ENCODE assay signal across 9 cellular contexts in the genomic region with DNA sequence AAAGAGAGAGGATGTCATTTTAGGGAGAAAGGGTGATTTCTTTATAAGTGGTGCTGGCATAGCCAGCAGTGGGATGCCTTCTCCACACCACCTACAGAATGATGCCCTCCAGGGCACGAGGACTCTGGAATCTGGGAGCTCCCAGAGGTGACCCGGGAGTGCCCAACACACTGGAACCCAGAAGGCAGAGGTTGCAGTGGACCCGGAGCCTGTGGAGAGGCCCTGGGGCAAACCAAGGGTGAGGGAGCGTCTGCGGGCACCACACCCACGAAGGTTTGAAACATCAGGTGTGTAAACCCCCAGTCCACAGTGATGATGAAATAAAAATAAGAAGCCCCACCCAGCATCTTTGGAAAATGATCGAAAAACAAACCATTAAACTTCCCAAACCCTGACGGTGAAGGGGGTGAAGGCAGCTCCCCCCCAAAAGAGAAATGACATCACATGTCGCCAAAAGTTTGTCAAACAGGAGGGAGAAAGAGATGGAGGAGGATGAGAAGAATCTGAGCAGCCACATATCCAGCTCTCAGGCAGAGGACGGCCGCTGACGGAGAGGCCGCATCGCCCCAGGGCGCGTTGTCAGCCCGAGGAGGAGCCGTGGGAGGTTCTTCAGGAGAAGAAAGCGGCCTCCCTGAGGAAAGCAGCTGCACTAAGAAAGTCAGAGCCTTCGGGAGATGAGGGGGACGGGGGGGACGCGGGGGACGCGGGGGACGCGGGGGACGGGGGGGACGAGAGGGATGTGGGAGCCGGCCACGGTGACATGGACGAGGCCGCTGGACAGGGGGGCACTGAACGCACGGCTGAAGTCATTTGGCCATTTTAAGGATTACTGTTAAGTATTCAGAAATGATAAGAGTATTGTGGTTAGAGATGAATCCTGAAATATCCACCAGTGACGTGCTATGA. TPM values are rescaled to one million over a fixed set of nuclear protein-coding genes. Genes with fewer than 3 reads are reported as not detected.
DNase-seq lines count a peak whose midpoint lies in the region; ATAC-seq, FAIRE-seq and TF ChIP-seq lines count a peak whose summit lies in the region.
"Had no signal": no experiment of that assay in that cellular context is flagged by ENCODE, and none has a peak within 500 bp of the region (broad histone marks: within the 10 kb centered on the region; RNA-seq: fewer than 3 reads in every experiment).

No MANE protein-coding gene starts in this region.

- peak; percentile 59 for DNase-seq in NCI-H2227 (lab: John Stamatoyannopoulos, UW; ENCODE audit: unreplicated experiment)
- no peak for DNase-seq in NCI-H2227 treated with DMSO at 0.1 percent for 48 hours (lab: John Stamatoyannopoulos, UW)
- DNase-seq in HTR-8/SVneo (ENCODE audit: insufficient read length, low spot score) = peak; percentile 69
- no peak for DNase-seq in activated T-helper 1 cell treated with anti-CD3 and anti-CD28 coated beads, Interleukin-12 subunit alpha, Interleukin-12 subunit beta, Interleukin-2, Interleukin-4 antibody, amounts not matched to agents 30 ng/mL and 10 ng/mL and 1 ng/mL, durations not matched to agents 14 hours and 24 hours and 36 hours (ENCODE audit: low spot score)
- DNase-seq in neural crest cell (ENCODE audit: low read depth, low spot score) = peak; percentile 43
- DNase-seq in ACHN = no peak
- DNase-seq: kidney glomerular epithelial cell had no signal

- intact Hi-C loops in activated T-helper 1 cell treated with anti-CD3 and anti-CD28 coated beads, Interleukin-12 subunit alpha, Interleukin-12 subunit beta, Interleukin-2, Interleukin-4 antibody, amounts not matched to agents 30 ng/mL and 10 ng/mL and 1 ng/mL, durations not matched to agents 14 hours and 24 hours and 36 hours (cut with micrococcal nuclease) = no loop called here

- ATAC-seq in HG03521 (IDR thresholded peaks at IDR 0.05; ENCODE audit: unreplicated experiment) (no peak), GM21360 (IDR thresholded peaks at IDR 0.05; ENCODE audit: unreplicated experiment) (no peak)

- H3K27ac Mint-ChIP-seq in activated T-helper 1 cell treated with anti-CD3 and anti-CD28 coated beads, Interleukin-12 subunit alpha, Interleukin-12 subunit beta, Interleukin-2, Interleukin-4 antibody, amounts not matched to agents 30 ng/mL and 10 ng/mL and 1 ng/mL, durations not matched to agents 14 hours and 24 hours and 36 hours = peak overlapping the region; percentile 63
- H3K27ac Mint-ChIP-seq in neural crest cell (ENCODE audit: unreplicated experiment) = peak overlapping the region; percentile 71

- no peaks in the 10 kb centered on the region for H3K36me3 Mint-ChIP-seq in activated T-helper 1 cell treated with anti-CD3 and anti-CD28 coated beads, Interleukin-12 subunit alpha, Interleukin-12 subunit beta, Interleukin-2, Interleukin-4 antibody, amounts not matched to agents 30 ng/mL and 10 ng/mL and 1 ng/mL, durations not matched to agents 14 hours and 24 hours and 36 hours (ENCODE audit: low read depth)
- H3K36me3 Mint-ChIP-seq in neural crest cell (ENCODE audit: low read depth) = peaks cover 10% of the 10 kb centered on the region

- in situ Hi-C loops in ACHN (cut with HindIII; ENCODE audit: low pct_ligation_motif_present, low pct_unique_long_range_greater_than_20kb, low sequenced_read_pairs) = no loop called here

- H3K27me3 Mint-ChIP-seq in activated T-helper 1 cell treated with anti-CD3 and anti-CD28 coated beads, Interleukin-12 subunit alpha, Interleukin-12 subunit beta, Interleukin-2, Interleukin-4 antibody, amounts not matched to agents 30 ng/mL and 10 ng/mL and 1 ng/mL, durations not matched to agents 14 hours and 24 hours and 36 hours (ENCODE audit: insufficient read depth) = no peaks in the 10 kb centered on the region
- peaks cover 16% of the 10 kb centered on the region for H3K27me3 Mint-ChIP-seq in neural crest cell (ENCODE audit: low read depth)

- H3K9me3 Mint-ChIP-seq in activated T-helper 1 cell treated with anti-CD3 and anti-CD28 coated beads, Interleukin-12 subunit alpha, Interleukin-12 subunit beta, Interleukin-2, Interleukin-4 antibody, amounts not matched to agents 30 ng/mL and 10 ng/mL and 1 ng/mL, durations not matched to agents 14 hours and 24 hours and 36 hours = peaks cover 5% of the 10 kb centered on the region
- H3K9me3 Mint-ChIP-seq in neural crest cell = peaks cover 6% of the 10 kb centered on the region

- no peak overlapping the region for H3K4me3 Mint-ChIP-seq in activated T-helper 1 cell treated with anti-CD3 and anti-CD28 coated beads, Interleukin-12 subunit alpha, Interleukin-12 subunit beta, Interleukin-2, Interleukin-4 antibody, amounts not matched to agents 30 ng/mL and 10 ng/mL and 1 ng/mL, durations not matched to agents 14 hours and 24 hours and 36 hours
- peak overlapping the region; percentile 83 for H3K4me3 Mint-ChIP-seq in neural crest cell

- H3K4me1 Mint-ChIP-seq in activated T-helper 1 cell treated with anti-CD3 and anti-CD28 coated beads, Interleukin-12 subunit alpha, Interleukin-12 subunit beta, Interleukin-2, Interleukin-4 antibody, amounts not matched to agents 30 ng/mL and 10 ng/mL and 1 ng/mL, durations not matched to agents 14 hours and 24 hours and 36 hours (ENCODE audit: low read depth) = no peaks in the 10 kb centered on the region
- peaks cover 9% of the 10 kb centered on the region for H3K4me1 Mint-ChIP-seq in neural crest cell

- no peak for FAIRE-seq in HTR-8/SVneo (lab: Jason Lieb, UNC)

- no peak for TF ChIP-seq CTCF in neural crest cell (conservative IDR thresholded peaks at IDR 0.05)

RNA-seq across cellular contexts. Expression of gene NSMF, which starts 43.1 kb away (rescaled TPM):
- 57.2 and 58.9 TPM in 2 replicates for total RNA-seq in activated T-helper 1 cell treated with anti-CD3 and anti-CD28 coated beads, Interleukin-12 subunit alpha, Interleukin-12 subunit beta, Interleukin-2, Interleukin-4 antibody, amounts not matched to agents 30 ng/mL and 10 ng/mL and 1 ng/mL, durations not matched to agents 14 hours and 24 hours and 36 hours
- 64.4 and 65.3 TPM in 2 replicates for total RNA-seq in neural crest cell

RNA-seq across cellular contexts. Expression of gene PNPLA7, which starts 47.9 kb away (rescaled TPM):
- total RNA-seq in activated T-helper 1 cell treated with anti-CD3 and anti-CD28 coated beads, Interleukin-12 subunit alpha, Interleukin-12 subunit beta, Interleukin-2, Interleukin-4 antibody, amounts not matched to agents 30 ng/mL and 10 ng/mL and 1 ng/mL, durations not matched to agents 14 hours and 24 hours and 36 hours = 0.71 and 1.2 TPM in 2 replicates
- total RNA-seq in neural crest cell = 1.8 and 2.2 TPM in 2 replicates

RNA-seq across cellular contexts. Expression of gene MRPL41, which starts 49.4 kb away (rescaled TPM):
- 53.8 and 56.0 TPM in 2 replicates for total RNA-seq in activated T-helper 1 cell treated with anti-CD3 and anti-CD28 coated beads, Interleukin-12 subunit alpha, Interleukin-12 subunit beta, Interleukin-2, Interleukin-4 antibody, amounts not matched to agents 30 ng/mL and 10 ng/mL and 1 ng/mL, durations not matched to agents 14 hours and 24 hours and 36 hours
- 40.9 and 42.0 TPM in 2 replicates for total RNA-seq in neural crest cell

Comparison
In these comparisons a context has a peak if more than half of its experiments do, and no peak if none do; other contexts are left out.
1. DNase-seq: peak in NCI-H2227 (single experiment), HTR-8/SVneo (single experiment) and neural crest cell (single experiment); none in NCI-H2227 treated with DMSO at 0.1 percent for 48 hours (single experiment), activated T-helper 1 cell treated with anti-CD3 and anti-CD28 coated beads, Interleukin-12 subunit alpha, Interleukin-12 subunit beta, Interleukin-2, Interleukin-4 antibody, amounts not matched to agents 30 ng/mL and 10 ng/mL and 1 ng/mL, durations not matched to agents 14 hours and 24 hours and 36 hours (single experiment) and ACHN (single experiment).